Comparison of ENCODE assay signal across 1 cellular context in genomic region chr14:77498120-77498979, GRCh38.
TF ChIP-seq lines count a peak whose summit lies in the region.

ISM2 (minus strand) TSS chr14:77498816; CDS start chr14:77498793, 23 bp downstream.

TF ChIP-seq in HepG2, 621 proteins besides CTCF, POLR2A, EP300 and RAD21 (continued from another document and continues in another):
- TF ChIP-seq SUZ12 (IDR thresholded peaks at IDR 0.05; ENCODE audit: low read depth, low read length): no peak
- no peak for TF ChIP-seq ZNF672 (CRISPR knock-in tag; IDR thresholded peaks at IDR 0.05)
- 0 out of 2 replicates have a peak, but pooled peaks have one; percentile 71 for TF ChIP-seq ZNF501 (CRISPR knock-in tag; IDR thresholded peaks at IDR 0.05)
- no peak; the same call in 1 of the 2 replicates for TF ChIP-seq SKIL (CRISPR knock-in tag; IDR thresholded peaks at IDR 0.05; ENCODE audit: borderline replicate concordance)
- TF ChIP-seq ZNF773 (CRISPR knock-in tag; IDR thresholded peaks at IDR 0.05; ENCODE audit: borderline replicate concordance): no peak; the same call in 1 of the 2 replicates
- TF ChIP-seq ZNF362 (CRISPR knock-in tag; IDR thresholded peaks at IDR 0.05; ENCODE audit: borderline replicate concordance): no peak
- TF ChIP-seq DNMT1 (CRISPR knock-in tag; IDR thresholded peaks at IDR 0.05): no peak
- TF ChIP-seq ZNF652 (CRISPR knock-in tag; IDR thresholded peaks at IDR 0.05; ENCODE audit: borderline replicate concordance, low read depth): no peak
- TF ChIP-seq ZNF335 (CRISPR knock-in tag; IDR thresholded peaks at IDR 0.05): no peak
- no peak for TF ChIP-seq NFE2L1 (CRISPR knock-in tag; IDR thresholded peaks at IDR 0.05; ENCODE audit: borderline replicate concordance)
- TF ChIP-seq ZFP36L2 (CRISPR knock-in tag; IDR thresholded peaks at IDR 0.05): no peak
- TF ChIP-seq ZNF777 (CRISPR knock-in tag; IDR thresholded peaks at IDR 0.05): peak; percentile 86
- TF ChIP-seq ZNF451 (CRISPR knock-in tag; IDR thresholded peaks at IDR 0.05): no peak
- no peak for TF ChIP-seq TRIM24 (CRISPR knock-in tag; IDR thresholded peaks at IDR 0.05)
- peak; percentile 75; the same call in 1 of the 2 replicates for TF ChIP-seq CCDC6 (CRISPR knock-in tag; IDR thresholded peaks at IDR 0.05)
- TF ChIP-seq RCOR2 (CRISPR knock-in tag; IDR thresholded peaks at IDR 0.05): no peak
- TF ChIP-seq KLF9 (CRISPR knock-in tag; IDR thresholded peaks at IDR 0.05; ENCODE audit: low read depth): no peak
- peak; percentile 21 for TF ChIP-seq ZMYM3 (CRISPR knock-in tag; IDR thresholded peaks at IDR 0.05)
- TF ChIP-seq ARID5B (CRISPR knock-in tag; IDR thresholded peaks at IDR 0.05): no peak; the same call in 1 of the 2 replicates
- no peak for TF ChIP-seq SIX4 (CRISPR knock-in tag; IDR thresholded peaks at IDR 0.05)
- TF ChIP-seq HOMEZ (CRISPR knock-in tag; IDR thresholded peaks at IDR 0.05; ENCODE audit: low read depth): no peak
- no peak for TF ChIP-seq NFYC (CRISPR knock-in tag; IDR thresholded peaks at IDR 0.05)
- no peak for TF ChIP-seq ATF7 (IDR thresholded peaks at IDR 0.05)
- no peak; the same call in 1 of the 2 replicates for TF ChIP-seq ATF7 (CRISPR knock-in tag; IDR thresholded peaks at IDR 0.05)
- no peak for TF ChIP-seq RARG (CRISPR knock-in tag; IDR thresholded peaks at IDR 0.05; ENCODE audit: low read depth)
- no peak for TF ChIP-seq CERS6 (CRISPR knock-in tag; IDR thresholded peaks at IDR 0.05)
- no peak for TF ChIP-seq ARNTL (CRISPR knock-in tag; IDR thresholded peaks at IDR 0.05)
- TF ChIP-seq ZFP36L1 (CRISPR knock-in tag; IDR thresholded peaks at IDR 0.05): no peak
- TF ChIP-seq RBAK (CRISPR knock-in tag; IDR thresholded peaks at IDR 0.05): no peak
- TF ChIP-seq DPF2 (CRISPR knock-in tag; IDR thresholded peaks at IDR 0.05; ENCODE audit: borderline replicate concordance, low read depth): no peak
- TF ChIP-seq ZBTB2 (CRISPR knock-in tag; IDR thresholded peaks at IDR 0.05; ENCODE audit: low read depth): peak; percentile 18; the same call in 1 of the 2 replicates
- 0 out of 2 replicates have a peak, but pooled peaks have one; percentile 37 for TF ChIP-seq ZNF549 (CRISPR knock-in tag; IDR thresholded peaks at IDR 0.05)
- TF ChIP-seq PRDM10 (CRISPR knock-in tag; IDR thresholded peaks at IDR 0.05; ENCODE audit: low read depth): no peak
- no peak for TF ChIP-seq RFXAP (CRISPR knock-in tag; IDR thresholded peaks at IDR 0.05; ENCODE audit: borderline replicate concordance)
- peak; percentile 85; the same call in 1 of the 2 replicates for TF ChIP-seq ZNF333 (CRISPR knock-in tag; IDR thresholded peaks at IDR 0.05; ENCODE audit: borderline replicate concordance)
- no peak for TF ChIP-seq AKNA (CRISPR knock-in tag; IDR thresholded peaks at IDR 0.05; ENCODE audit: borderline replicate concordance)
- TF ChIP-seq ZNF558 (CRISPR knock-in tag; IDR thresholded peaks at IDR 0.05; ENCODE audit: borderline replicate concordance): peak; percentile 95; the same call in 1 of the 2 replicates
- no peak for TF ChIP-seq SETDB1 (CRISPR knock-in tag; IDR thresholded peaks at IDR 0.05; ENCODE audit: borderline replicate concordance)
- no peak for TF ChIP-seq ZNF639 (CRISPR knock-in tag; conservative IDR thresholded peaks at IDR 0.05)
- TF ChIP-seq NCOR1 (IDR thresholded peaks at IDR 0.05; ENCODE audit: borderline replicate concordance, low read length): no peak
- TF ChIP-seq ZNF776 (CRISPR knock-in tag; IDR thresholded peaks at IDR 0.05): no peak
